In genomic region chr7:4713183-4713784, GRCh38 we compare ENCODE assay signal across 8 cellular contexts. TPM values are rescaled to one million over a fixed set of nuclear protein-coding genes. Genes with fewer than 3 reads are reported as not detected.
A peak's percentile ranks its signal among the peaks of the same experiment; 100 is the strongest.
DNase-seq lines count a peak whose midpoint lies in the region; ATAC-seq and TF ChIP-seq lines count a peak whose summit lies in the region.

No MANE protein-coding gene starts in this region.

- peak; percentile 72 for ATAC-seq in GM18867 (IDR thresholded peaks at IDR 0.05; ENCODE audit: unreplicated experiment)
- ATAC-seq in HG03432 (IDR thresholded peaks at IDR 0.05; ENCODE audit: unreplicated experiment) = peak; percentile 78
- no peak for ATAC-seq in GM18861 (IDR thresholded peaks at IDR 0.05; ENCODE audit: unreplicated experiment)

- H3K27me3 ChIP-seq in endocrine pancreas (ENCODE audit: control insufficient read depth, insufficient read depth, low read length) = no peaks in the 10 kb centered on the region

- no peaks in the 10 kb centered on the region for H3K9me3 ChIP-seq in endocrine pancreas (ENCODE audit: control insufficient read depth, low read length)

- H3K4me1 ChIP-seq in endocrine pancreas (ENCODE audit: control insufficient read depth, insufficient read depth, low read length) = no peaks in the 10 kb centered on the region

- TF ChIP-seq CTCF in AG10803 (conservative IDR thresholded peaks at IDR 0.05; ENCODE audit: low read length) = no peak

- DNase-seq in AG10803 (ENCODE audit: low read depth) = peak; percentile 88
- no peak for DNase-seq in activated naive CD4-positive, alpha-beta T cell treated with Interleukin-2 at 50 U/mL for 16 hours
- DNase-seq in cerebellum (ENCODE audit: low spot score) = no peak
- DNase-seq in NCI-H345 treated with DMSO at 0.1 percent for 48 hours (lab: John Stamatoyannopoulos, UW; ENCODE audit: unreplicated experiment) = no peak

- H3K36me3 ChIP-seq in endocrine pancreas (ENCODE audit: control insufficient read depth, insufficient read depth, low read length) = no peaks in the 10 kb centered on the region

- peak overlapping the region; percentile 34 for H3K9ac ChIP-seq in endocrine pancreas (ENCODE audit: control insufficient read depth, insufficient read depth, low read length)

- no peak overlapping the region for H3K4me3 ChIP-seq in AG10803 (ENCODE audit: low read length)
- H3K4me3 ChIP-seq in endocrine pancreas (ENCODE audit: control insufficient read depth, insufficient read depth, low read length) = peak overlapping the region; percentile 87

RNA-seq across cellular contexts. Expression of gene FOXK1, which starts 31.2 kb away (rescaled TPM):
- 32.2 TPM for total RNA-seq in cerebellum
